ENCODE assay signal across 6 cellular contexts in the genomic region with DNA sequence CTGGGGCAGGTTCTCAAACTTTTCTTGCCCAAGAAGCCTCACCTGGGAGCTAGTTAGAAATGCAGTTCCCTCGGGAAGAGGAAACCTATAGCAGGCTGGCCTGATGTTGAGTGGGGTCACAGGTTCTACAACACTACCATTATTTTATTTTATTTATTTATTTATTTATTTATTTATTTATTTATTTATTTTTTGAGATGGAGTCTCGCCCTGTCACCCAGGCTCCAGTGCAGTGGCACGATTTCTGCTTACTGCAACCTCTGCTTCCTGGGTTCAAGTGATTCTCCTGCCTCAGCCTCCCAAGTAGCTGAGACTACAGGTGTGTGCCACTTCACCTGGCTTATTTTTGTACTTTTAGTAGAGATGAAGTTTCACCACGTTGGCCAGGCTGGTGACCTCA. TPM values are rescaled to one million over a fixed set of nuclear protein-coding genes. Genes with fewer than 3 reads are reported as not detected.
"Had no signal": no experiment of that assay in that cellular context is flagged by ENCODE, and none has a peak within 500 bp of the region (broad histone marks: within the 10 kb centered on the region; RNA-seq: fewer than 3 reads in every experiment).

No MANE protein-coding gene starts in this region.

RNA-seq across cellular contexts. Expression of a gene that starts 26.4 kb away (rescaled TPM):
- total RNA-seq: GM23338, H1, H9, HepG2, HT1080 had no signal
- polyA plus RNA-seq: GM23338, HepG2, IgD-negative memory B cell had no signal
